ENCODE assay signal across 9 cellular contexts in genomic region chr11:13035711-13036110, GRCh38. TPM values are rescaled to one million over a fixed set of nuclear protein-coding genes. Genes with fewer than 3 reads are reported as not detected.
"Had no signal": no experiment of that assay in that cellular context is flagged by ENCODE, and none has a peak within 500 bp of the region (broad histone marks: within the 10 kb centered on the region; RNA-seq: fewer than 3 reads in every experiment).

No MANE protein-coding gene starts in this region.

- H3K36me3 ChIP-seq: HAP-1 had no signal

- H3K9me3 ChIP-seq: HAP-1 had no signal

- ATAC-seq: GM23338, HCT116 had no signal

- H3K27ac ChIP-seq: HL-60 had no signal

- H3K4me1 ChIP-seq: HAP-1 had no signal

- H3K4me3 ChIP-seq: GM23338, HAP-1 had no signal

- DNase-seq: HFFc6, KG1 had no signal

- H3K4me2 ChIP-seq: GM23338 had no signal

- FAIRE-seq: H1, H54 had no signal

- H2AFZ ChIP-seq: GM23338 had no signal

RNA-seq across cellular contexts. Expression of gene RASSF10, which starts 26.6 kb away (rescaled TPM):
- total RNA-seq: HFFc6 had no signal
- polyA plus RNA-seq: IgD-negative memory B cell had no signal
